34 cellular contexts compared by ENCODE assay signal in the genomic region with DNA sequence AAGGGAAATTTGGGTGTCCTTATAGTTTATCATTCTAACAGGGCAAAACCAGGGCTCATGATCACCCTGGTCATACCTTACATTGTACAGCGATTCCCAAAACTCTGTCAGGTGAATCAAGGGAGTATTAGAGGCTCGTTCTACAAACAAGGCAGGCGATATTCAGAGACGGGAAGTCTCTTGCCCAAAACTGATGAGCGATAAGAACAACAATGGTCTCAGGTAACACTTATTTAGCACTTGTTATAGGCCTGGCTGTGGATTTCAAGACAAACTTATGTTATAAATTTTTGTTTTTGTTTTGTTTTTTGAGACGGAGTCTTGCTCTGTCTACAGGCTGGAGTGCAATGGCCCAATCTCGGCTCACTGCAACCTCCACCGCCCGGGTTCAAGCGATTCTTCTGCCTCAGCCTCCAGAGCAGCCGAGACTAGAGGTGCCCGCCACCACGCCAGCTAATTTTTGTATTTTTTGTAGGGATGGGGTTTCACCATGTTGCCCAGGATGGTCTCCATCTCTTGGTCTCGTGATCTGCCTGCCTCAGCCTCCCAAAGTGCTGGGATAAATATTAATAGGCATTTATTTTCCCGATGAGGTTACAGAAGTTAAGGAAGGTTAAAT. TPM values are rescaled to one million over a fixed set of nuclear protein-coding genes. Genes with fewer than 3 reads are reported as not detected.
"Had no signal": no experiment of that assay in that cellular context is flagged by ENCODE, and none has a peak within 500 bp of the region (broad histone marks: within the 10 kb centered on the region; RNA-seq: fewer than 3 reads in every experiment).

No MANE protein-coding gene starts in this region.

- H3K27ac ChIP-seq: ascending aorta, breast epithelium, cardiac muscle cell, coronary artery, dorsolateral prefrontal cortex, esophagus muscularis mucosa, foreskin keratinocyte, gastrocnemius medialis, heart left ventricle had no signal

- H3K4me3 ChIP-seq: ascending aorta, breast epithelium, cardiac muscle cell, coronary artery, dorsolateral prefrontal cortex, esophagus muscularis mucosa, gastrocnemius medialis, heart left ventricle had no signal

- H3K36me3 Mint-ChIP-seq: activated CD4-positive, alpha-beta memory T cell treated with anti-CD3 and anti-CD28 coated beads for 36 hours; activated CD8-positive, alpha-beta memory T cell treated with anti-CD3 and anti-CD28 coated beads, Interleukin-2, amount 10 ng/mL, durations not matched to agents 7 days and 5 days; activated naive CD4-positive, alpha-beta T cell treated with anti-CD3 and anti-CD28 coated beads, Interleukin-2, amount 10 ng/mL, durations not matched to agents 7 days and 5 days; activated naive CD4-positive, alpha-beta T cell treated with anti-CD3 and anti-CD28 coated beads, Interleukin-2, amount 50 U/mL, for 72 hours; activated naive CD8-positive, alpha-beta T cell treated with anti-CD3 and anti-CD28 coated beads, Interleukin-2, amount 10 ng/mL, durations not matched to agents 7 days and 5 days; brain had no signal

- ATAC-seq: activated CD4-positive, alpha-beta T cell treated with anti-CD3 and anti-CD28 coated beads for 36 hours; activated CD8-positive, alpha-beta memory T cell treated with anti-CD3 and anti-CD28 coated beads, Interleukin-2, amount 10 ng/mL, durations not matched to agents 7 days and 5 days; activated CD8-positive, alpha-beta T cell treated with anti-CD3 and anti-CD28 coated beads, Interleukin-2, amount 10 ng/mL, durations not matched to agents 7 days and 5 days; activated naive CD4-positive, alpha-beta T cell treated with anti-CD3 and anti-CD28 coated beads, Interleukin-2, amount 50 U/mL, for 72 hours; foreskin keratinocyte; gastrocnemius medialis; heart left ventricle; T-helper 17 cell had no signal

- DNase-seq: activated CD4-positive, alpha-beta memory T cell treated with anti-CD3 and anti-CD28 coated beads for 36 hours; activated CD4-positive, alpha-beta T cell treated with anti-CD3 and anti-CD28 coated beads for 36 hours; activated CD4-positive, alpha-beta T cell treated with anti-CD3 and anti-CD28 coated beads, Interleukin-2, amount 10 ng/mL, durations not matched to agents 24 days and 14 days; activated CD4-positive, CD25-positive, alpha-beta regulatory T cell; activated CD4-positive, CD25-positive, alpha-beta regulatory T cell treated with anti-CD3 and anti-CD28 coated beads, Interleukin-2, amount 50 U/mL, for 72 hours; activated CD8-positive, alpha-beta memory T cell treated with anti-CD3 and anti-CD28 coated beads, Interleukin-2, amount 10 ng/mL, durations not matched to agents 7 days and 5 days; activated CD8-positive, alpha-beta memory T cell treated with anti-CD3 and anti-CD28 coated beads, Interleukin-2, amount 50 U/mL, for 4 hours; activated CD8-positive, alpha-beta T cell treated with anti-CD3 and anti-CD28 coated beads, Interleukin-2, amount 10 ng/mL, durations not matched to agents 7 days and 5 days; activated gamma-delta T cell; activated naive CD4-positive, alpha-beta T cell; activated naive CD4-positive, alpha-beta T cell treated with anti-CD3 and anti-CD28 coated beads, Interleukin-2, amount 10 ng/mL, durations not matched to agents 7 days and 5 days; activated naive CD8-positive, alpha-beta T cell treated with anti-CD3 and anti-CD28 coated beads, Interleukin-2, amount 10 ng/mL, durations not matched to agents 7 days and 5 days; activated T-cell treated with anti-CD3 and anti-CD28 coated beads, Interleukin-2, amount 50 U/mL, for 1 hour; activated T-cell treated with anti-CD3 and anti-CD28 coated beads, Interleukin-2, amount 50 U/mL, for 48 hours; central memory CD4-positive, alpha-beta T cell; dorsolateral prefrontal cortex; effector memory CD4-positive, alpha-beta T cell; foreskin keratinocyte; gastrocnemius medialis; glutamatergic neuron; heart left ventricle; T-helper 1 cell; T-helper 17 cell; T1000 had no signal

- H3K27ac Mint-ChIP-seq: activated CD4-positive, alpha-beta memory T cell treated with anti-CD3 and anti-CD28 coated beads for 36 hours; activated CD4-positive, alpha-beta T cell treated with anti-CD3 and anti-CD28 coated beads for 36 hours; activated CD4-positive, alpha-beta T cell treated with anti-CD3 and anti-CD28 coated beads, Interleukin-2, amount 10 ng/mL, durations not matched to agents 24 days and 14 days; activated CD8-positive, alpha-beta memory T cell treated with anti-CD3 and anti-CD28 coated beads, Interleukin-2, amount 10 ng/mL, durations not matched to agents 7 days and 5 days; activated CD8-positive, alpha-beta T cell treated with anti-CD3 and anti-CD28 coated beads, Interleukin-2, amount 10 ng/mL, durations not matched to agents 7 days and 5 days; activated naive CD4-positive, alpha-beta T cell treated with anti-CD3 and anti-CD28 coated beads, Interleukin-2, amount 10 ng/mL, durations not matched to agents 7 days and 5 days; activated naive CD4-positive, alpha-beta T cell treated with anti-CD3 and anti-CD28 coated beads, Interleukin-2, amount 50 U/mL, for 72 hours; activated naive CD8-positive, alpha-beta T cell treated with anti-CD3 and anti-CD28 coated beads, Interleukin-2, amount 10 ng/mL, durations not matched to agents 7 days and 5 days; activated T-helper 1 cell treated with anti-CD3 and anti-CD28 coated beads, Interleukin-12 subunit alpha, Interleukin-12 subunit beta, Interleukin-2, Interleukin-4 antibody, amounts not matched to agents 30 ng/mL and 10 ng/mL and 1 ng/mL, durations not matched to agents 14 hours and 24 hours and 36 hours; dendritic cell treated with granulocyte-macrophage colony-stimulating factor and Interleukin-4, amounts not matched to agents 40 ng/mL and 50 ng/mL, for 4 days; T-helper 17 cell; T-helper 2 cell treated with Interferon-gamma antibody and Interleukin-4, amounts not matched to agents 5 μg/mL and 100 μg/mL, for 36 hours had no signal

- H3K9me3 ChIP-seq: ascending aorta, breast epithelium, esophagus muscularis mucosa, gastrocnemius medialis, heart left ventricle had no signal

- H3K4me1 ChIP-seq: breast epithelium, gastrocnemius medialis had no signal

- H3K9me3 Mint-ChIP-seq: activated CD4-positive, alpha-beta memory T cell treated with anti-CD3 and anti-CD28 coated beads for 36 hours; activated CD4-positive, alpha-beta T cell treated with anti-CD3 and anti-CD28 coated beads, Interleukin-2, amount 10 ng/mL, durations not matched to agents 24 days and 14 days; activated naive CD4-positive, alpha-beta T cell treated with anti-CD3 and anti-CD28 coated beads, Interleukin-2, amount 10 ng/mL, durations not matched to agents 7 days and 5 days; activated naive CD4-positive, alpha-beta T cell treated with anti-CD3 and anti-CD28 coated beads, Interleukin-2, amount 50 U/mL, for 72 hours; activated naive CD8-positive, alpha-beta T cell treated with anti-CD3 and anti-CD28 coated beads, Interleukin-2, amount 10 ng/mL, durations not matched to agents 7 days and 5 days; activated T-helper 1 cell treated with anti-CD3 and anti-CD28 coated beads, Interleukin-12 subunit alpha, Interleukin-12 subunit beta, Interleukin-2, Interleukin-4 antibody, amounts not matched to agents 30 ng/mL and 10 ng/mL and 1 ng/mL, durations not matched to agents 14 hours and 24 hours and 36 hours; dendritic cell treated with granulocyte-macrophage colony-stimulating factor and Interleukin-4, amounts not matched to agents 40 ng/mL and 50 ng/mL, for 4 days; T-helper 2 cell treated with Interferon-gamma antibody and Interleukin-4, amounts not matched to agents 5 μg/mL and 100 μg/mL, for 36 hours had no signal

- H3K4me1 Mint-ChIP-seq: activated CD4-positive, alpha-beta T cell treated with anti-CD3 and anti-CD28 coated beads for 36 hours; activated naive CD4-positive, alpha-beta T cell treated with anti-CD3 and anti-CD28 coated beads, Interleukin-2, amount 10 ng/mL, durations not matched to agents 7 days and 5 days had no signal

- H3K4me3 Mint-ChIP-seq: activated CD4-positive, alpha-beta memory T cell treated with anti-CD3 and anti-CD28 coated beads for 36 hours; activated CD4-positive, alpha-beta T cell treated with anti-CD3 and anti-CD28 coated beads for 36 hours; activated CD4-positive, alpha-beta T cell treated with anti-CD3 and anti-CD28 coated beads, Interleukin-2, amount 10 ng/mL, durations not matched to agents 24 days and 14 days; activated CD8-positive, alpha-beta memory T cell treated with anti-CD3 and anti-CD28 coated beads, Interleukin-2, amount 10 ng/mL, durations not matched to agents 7 days and 5 days; activated CD8-positive, alpha-beta T cell treated with anti-CD3 and anti-CD28 coated beads, Interleukin-2, amount 10 ng/mL, durations not matched to agents 7 days and 5 days; activated naive CD4-positive, alpha-beta T cell treated with anti-CD3 and anti-CD28 coated beads, Interleukin-2, amount 10 ng/mL, durations not matched to agents 7 days and 5 days; activated naive CD8-positive, alpha-beta T cell treated with anti-CD3 and anti-CD28 coated beads, Interleukin-2, amount 10 ng/mL, durations not matched to agents 7 days and 5 days; activated T-helper 1 cell treated with anti-CD3 and anti-CD28 coated beads, Interleukin-12 subunit alpha, Interleukin-12 subunit beta, Interleukin-2, Interleukin-4 antibody, amounts not matched to agents 30 ng/mL and 10 ng/mL and 1 ng/mL, durations not matched to agents 14 hours and 24 hours and 36 hours; brain; dendritic cell treated with granulocyte-macrophage colony-stimulating factor and Interleukin-4, amounts not matched to agents 40 ng/mL and 50 ng/mL, for 4 days; T-helper 17 cell; T-helper 2 cell treated with Interferon-gamma antibody and Interleukin-4, amounts not matched to agents 5 μg/mL and 100 μg/mL, for 36 hours had no signal

- H3K27me3 ChIP-seq: ascending aorta, breast epithelium, cardiac muscle cell, dorsolateral prefrontal cortex, esophagus muscularis mucosa, foreskin keratinocyte, gastrocnemius medialis, heart left ventricle had no signal

- H3K36me3 ChIP-seq: ascending aorta, breast epithelium, cardiac muscle cell, esophagus muscularis mucosa, gastrocnemius medialis, heart left ventricle had no signal

- H3K27me3 Mint-ChIP-seq: activated CD4-positive, alpha-beta T cell treated with anti-CD3 and anti-CD28 coated beads for 36 hours; brain had no signal

RNA-seq across cellular contexts. Expression of a gene that starts 12.8 kb away (rescaled TPM):
- total RNA-seq: activated CD4-positive, alpha-beta memory T cell treated with anti-CD3 and anti-CD28 coated beads for 36 hours; activated CD4-positive, alpha-beta T cell treated with anti-CD3 and anti-CD28 coated beads for 36 hours; activated CD4-positive, alpha-beta T cell treated with anti-CD3 and anti-CD28 coated beads, Interleukin-2, amount 10 ng/mL, durations not matched to agents 24 days and 14 days; activated CD8-positive, alpha-beta memory T cell treated with anti-CD3 and anti-CD28 coated beads, Interleukin-2, amount 10 ng/mL, durations not matched to agents 7 days and 5 days; activated naive CD4-positive, alpha-beta T cell treated with anti-CD3 and anti-CD28 coated beads, Interleukin-2, amount 50 U/mL, for 72 hours; activated T-helper 1 cell treated with anti-CD3 and anti-CD28 coated beads, Interleukin-12 subunit alpha, Interleukin-12 subunit beta, Interleukin-2, Interleukin-4 antibody, amounts not matched to agents 30 ng/mL and 10 ng/mL and 1 ng/mL, durations not matched to agents 14 hours and 24 hours and 36 hours; ascending aorta; gastrocnemius medialis; T-helper 17 cell had no signal
- polyA plus RNA-seq: cardiac muscle cell, heart left ventricle had no signal
